ENCODE assay signal across 26 cellular contexts in genomic region chr14:34646570-34647255, GRCh38.
"Had no signal": no experiment of that assay in that cellular context is flagged by ENCODE, and none has a peak within 500 bp of the region (broad histone marks: within the 10 kb centered on the region; RNA-seq: fewer than 3 reads in every experiment).

No MANE protein-coding gene starts in this region.

- H3K27ac ChIP-seq: coronary artery, esophagus muscularis mucosa, lower lobe of right lung, neutrophil, parathyroid adenoma, prostate gland, right atrium auricular region, sigmoid colon, stomach, thyroid gland had no signal

- DNase-seq: dermis blood vessel endothelial cell; effector memory CD4-positive, alpha-beta T cell; foreskin melanocyte; glutamatergic neuron; heart right ventricle; hippocampal formation; immature natural killer cell; islet precursor cell; left ventricle myocardium superior; lower lobe of right lung; natural killer cell; sigmoid colon; stimulated activated CD4-positive, alpha-beta T cell treated with anti-CD3 and anti-CD28 coated beads, Interleukin-2, amount 100 ng/mL, for 24 hours; stimulated activated CD4-positive, alpha-beta T cell treated with anti-CD3 and anti-CD28 coated beads, Interleukin-4, amount 100 ng/mL, for 24 hours; stimulated activated naive CD4-positive, alpha-beta T cell treated with Interleukin-2 at 50 U/mL for 16 hours; stomach; thyroid gland had no signal

- H3K27ac Mint-ChIP-seq: immature natural killer cell; natural killer cell; stimulated activated effector memory CD8-positive, alpha-beta T cell treated with anti-CD3 and anti-CD28 coated beads, Interleukin-12 subunit alpha, Interleukin-12 subunit beta, amount 100 ng/mL, for 72 hours; type B pancreatic cell had no signal

- H3K36me3 ChIP-seq: esophagus muscularis mucosa, heart right ventricle, lower lobe of right lung, neutrophil, prostate gland, right atrium auricular region, sigmoid colon, stomach, thyroid gland had no signal

- H3K4me3 ChIP-seq: coronary artery, esophagus muscularis mucosa, heart right ventricle, lower lobe of right lung, prostate gland, right atrium auricular region, sigmoid colon, stomach, thyroid gland had no signal

- H3K9me3 Mint-ChIP-seq: immature natural killer cell; natural killer cell; neural crest cell; stimulated activated effector memory CD8-positive, alpha-beta T cell treated with anti-CD3 and anti-CD28 coated beads, Interleukin-12 subunit alpha, Interleukin-12 subunit beta, amount 100 ng/mL, for 72 hours had no signal

- H2AFZ ChIP-seq: parathyroid adenoma had no signal

- H3K27me3 ChIP-seq: esophagus muscularis mucosa, heart right ventricle, neutrophil, right atrium auricular region, sigmoid colon, stomach, thyroid gland had no signal

- H3K27me3 Mint-ChIP-seq: type B pancreatic cell had no signal

- H3K36me3 Mint-ChIP-seq: immature natural killer cell; natural killer cell; stimulated activated effector memory CD8-positive, alpha-beta T cell treated with anti-CD3 and anti-CD28 coated beads, Interleukin-12 subunit alpha, Interleukin-12 subunit beta, amount 100 ng/mL, for 72 hours; type B pancreatic cell had no signal

- ATAC-seq: heart right ventricle; left ventricle myocardium superior; lower lobe of right lung; natural killer cell; stimulated activated effector memory CD8-positive, alpha-beta T cell treated with anti-CD3 and anti-CD28 coated beads, Interleukin-12 subunit alpha, Interleukin-12 subunit beta, amount 100 ng/mL, for 72 hours had no signal

- H3K9me3 ChIP-seq: esophagus muscularis mucosa, lower lobe of right lung, neutrophil, prostate gland, right atrium auricular region, sigmoid colon, stomach, thyroid gland had no signal

- H3K4me1 ChIP-seq: esophagus muscularis mucosa, lower lobe of right lung, prostate gland, right atrium auricular region, sigmoid colon, stomach, thyroid gland had no signal

- H3K9ac ChIP-seq: parathyroid adenoma had no signal

- H3K4me1 Mint-ChIP-seq: immature natural killer cell; natural killer cell; neural crest cell; stimulated activated effector memory CD8-positive, alpha-beta T cell treated with anti-CD3 and anti-CD28 coated beads, Interleukin-12 subunit alpha, Interleukin-12 subunit beta, amount 100 ng/mL, for 72 hours had no signal

- H3K79me2 ChIP-seq: parathyroid adenoma had no signal

- H3K4me3 Mint-ChIP-seq: immature natural killer cell; natural killer cell; neural crest cell; stimulated activated effector memory CD8-positive, alpha-beta T cell treated with anti-CD3 and anti-CD28 coated beads, Interleukin-12 subunit alpha, Interleukin-12 subunit beta, amount 100 ng/mL, for 72 hours; type B pancreatic cell had no signal
